In the genomic region with DNA sequence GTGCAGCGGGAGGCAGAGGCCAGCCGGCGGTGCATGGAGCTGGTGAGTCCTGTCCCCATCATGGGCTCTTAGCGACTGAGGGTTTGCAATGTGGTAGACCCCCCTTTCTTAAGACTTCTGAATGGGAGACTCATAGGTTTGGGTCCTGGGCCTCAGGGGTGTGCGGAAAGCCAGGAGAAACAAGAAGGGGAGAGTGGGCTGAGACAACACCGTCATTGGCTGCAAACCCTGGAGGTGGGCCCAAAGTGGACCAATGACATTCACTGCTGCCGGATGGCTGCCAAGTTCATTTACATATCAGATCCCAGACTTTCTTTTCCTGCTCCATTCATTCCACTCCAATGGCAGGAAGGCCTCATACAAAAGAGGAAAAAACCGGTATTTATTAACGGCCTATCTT, we compare ENCODE assay signal across 23 cellular contexts.
"Had no signal": no experiment of that assay in that cellular context is flagged by ENCODE, and none has a peak within 500 bp of the region (broad histone marks: within the 10 kb centered on the region; RNA-seq: fewer than 3 reads in every experiment).

No MANE protein-coding gene starts in this region.

- ATAC-seq: HepG2 had no signal

- H3K4me1 ChIP-seq: SJSA1 had no signal

- FAIRE-seq: HepG2, RCC 7860 had no signal

- H3K27me3 ChIP-seq: SJSA1 had no signal

- H3K27ac ChIP-seq: KMS-11, SJSA1, SK-N-MC had no signal

- DNase-seq: IMR-90, Kasumi-1, MM.1S, NCI-H1092 treated with DMSO at 0.1 percent for 48 hours, NCI-H1436, NCI-H187, NCI-H2029, NCI-H2081 treated with DMSO at 0.1 percent for 48 hours, NCI-H2171, NCI-H226, NCI-H446, NCI-H510A, NCI-H524 treated with DMSO at 0.1 percent for 48 hours, NCI-H69, NCI-H774, Right ventricle myocardium superior, RPMI8226, SIG-M5 had no signal

- H3K36me3 ChIP-seq: SJSA1 had no signal

- H3K4me2 ChIP-seq: KMS-11 had no signal

- H3K4me3 ChIP-seq: SJSA1, SK-N-MC had no signal

- H3K9ac ChIP-seq: KMS-11 had no signal

- H3K9me3 ChIP-seq: SJSA1 had no signal
